In the genomic region with DNA sequence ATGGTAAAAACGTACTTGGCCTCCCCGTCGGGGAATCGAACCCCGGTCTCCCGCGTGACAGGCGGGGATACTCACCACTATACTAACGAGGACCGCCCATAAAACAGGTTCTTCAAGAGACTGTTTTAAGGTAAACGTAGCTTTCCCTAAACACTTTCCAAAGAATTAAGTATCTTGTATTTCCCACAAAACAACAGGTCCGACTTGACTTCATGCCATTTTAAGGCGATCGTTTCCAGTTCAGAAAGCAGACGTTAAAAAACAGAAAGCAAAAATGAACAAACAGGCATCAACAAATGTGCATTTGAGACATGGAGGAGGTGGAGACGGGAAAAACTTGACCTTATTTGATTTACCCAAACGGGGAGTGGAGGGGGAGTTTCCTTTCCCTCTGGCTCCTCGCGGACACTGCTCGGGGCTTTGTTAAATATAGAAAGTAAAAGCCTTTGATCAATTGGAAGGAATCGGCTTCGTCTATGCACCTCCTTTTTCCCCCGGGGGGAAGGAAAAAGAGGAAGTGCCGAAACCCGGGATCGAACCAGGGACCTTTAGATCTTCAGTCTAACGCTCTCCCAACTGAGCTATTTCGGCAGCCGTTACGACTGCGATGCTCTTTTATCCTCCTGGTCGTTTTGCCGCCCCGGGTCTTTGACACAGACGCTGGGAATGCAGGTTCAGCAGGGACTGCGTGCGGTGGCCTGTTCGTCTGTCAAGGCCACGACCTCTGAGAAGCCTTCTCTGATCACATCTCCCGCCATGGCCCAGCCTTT, we compare ENCODE assay signal across 8 cellular contexts. TPM values are rescaled to one million over a fixed set of nuclear protein-coding genes. Genes with fewer than 3 reads are reported as not detected.
DNase-seq lines count a peak whose midpoint lies in the region; ATAC-seq, FAIRE-seq and TF ChIP-seq lines count a peak whose summit lies in the region.

No MANE protein-coding gene starts in this region.

- H3K27me3 ChIP-seq in breast epithelium = no peaks in the 10 kb centered on the region
- no peaks in the 10 kb centered on the region for H3K27me3 ChIP-seq in keratinocyte (ENCODE audit: control insufficient read depth, extremely low read depth, insufficient read depth, low read length)

- no peaks in the 10 kb centered on the region for H3K79me2 ChIP-seq in keratinocyte (ENCODE audit: control insufficient read depth, insufficient read depth, low read length)

- no peaks in the 10 kb centered on the region for H3K9me1 ChIP-seq in keratinocyte (ENCODE audit: control insufficient read depth, extremely low read depth, insufficient read depth, low read length)

- peak overlapping the region; percentile 84 for H2AFZ ChIP-seq in keratinocyte (ENCODE audit: control insufficient read depth, low read length)

- peak; percentile 77 for ATAC-seq in HG03045 (IDR thresholded peaks at IDR 0.05; ENCODE audit: unreplicated experiment)

- peak overlapping the region; percentile 63 to 71 (median 68) for H3K4me3 ChIP-seq in breast epithelium
- H3K4me3 ChIP-seq in keratinocyte (ENCODE audit: control insufficient read depth in 2 of 3, extremely low read depth in 1 of 3, insufficient read depth in 2 of 3, low read depth in 1 of 3, low read length in 3 of 3) = peak overlapping the region; percentile 43 to 87 (median 82)

- intact Hi-C loops in breast epithelium (cut with DNase I; ENCODE audit: low total_unique reads) = no loop called here

- H3K4me1 ChIP-seq in breast epithelium (no peaks in the 10 kb centered on the region), keratinocyte (ENCODE audit: control insufficient read depth, extremely low read depth, insufficient read depth, low read length) (peaks cover 27% of the 10 kb centered on the region)

- H4K20me1 ChIP-seq in keratinocyte (ENCODE audit: control insufficient read depth, extremely low read depth, insufficient read depth, low read length) = no peaks in the 10 kb centered on the region

- no peaks in the 10 kb centered on the region for H3K36me3 ChIP-seq in breast epithelium
- no peaks in the 10 kb centered on the region for H3K36me3 ChIP-seq in keratinocyte (ENCODE audit: control insufficient read depth in 2 of 2, extremely low read depth in 1 of 2, insufficient read depth in 2 of 2, low read length in 2 of 2)

- peak; percentile 24 for TF ChIP-seq POLR2A in breast epithelium (IDR thresholded peaks at IDR 0.05)

- H3K9ac ChIP-seq in keratinocyte (ENCODE audit: control insufficient read depth, extremely low read depth, insufficient read depth, low read length) = peak overlapping the region; percentile 96

- DNase-seq in GM18507 (ENCODE audit: extremely low spot score, insufficient read length, low read depth) (no peak), T-helper 1 cell (peak; percentile 70 to 90 (median 85)), breast epithelium (ENCODE audit: low spot score in 2 of 2) (peak; percentile 93 to 97), keratinocyte (ENCODE audit: low read depth, low spot score) (no peak), NCI-H2227 (lab: John Stamatoyannopoulos, UW; ENCODE audit: unreplicated experiment) (no peak), NCI-H2081 (lab: John Stamatoyannopoulos, UW) (no peak)
- DNase-seq in stimulated activated CD4-positive, alpha-beta T cell treated with anti-CD3 and anti-CD28 coated beads, Interleukin-1b, Interleukin-23, amount 100 ng/mL, for 1 hour (ENCODE audit: low read depth in 2 of 2) = peak; percentile 84 to 96

- TF ChIP-seq CTCF in breast epithelium (IDR thresholded peaks at IDR 0.05) = peak in 1 of 3 donors; percentile 4
- TF ChIP-seq CTCF in keratinocyte (optimal IDR thresholded peaks at IDR 0.05 in 1 of 3, IDR thresholded peaks at IDR 0.05 in 1 of 3, conservative IDR thresholded peaks at IDR 0.05 in 1 of 3; ENCODE audit: extremely low read depth in 1 of 3, insufficient read depth in 2 of 3, low read length in 3 of 3) = no peak

- no peaks in the 10 kb centered on the region for H3K9me3 ChIP-seq in breast epithelium
- H3K9me3 ChIP-seq in keratinocyte (ENCODE audit: control insufficient read depth, low read depth, low read length) = no peaks in the 10 kb centered on the region

- dilution Hi-C loops in keratinocyte (cut with MboI; ENCODE audit: extremely low pct_ligation_motif_present, low sequenced_read_pairs) = no loop called here

- H3K4me2 ChIP-seq in keratinocyte (ENCODE audit: control insufficient read depth, extremely low read depth, insufficient read depth, low read depth, low read length) = peak overlapping the region; percentile 98

- H3K27ac ChIP-seq in breast epithelium (peak overlapping the region; percentile 92 to 98), keratinocyte (ENCODE audit: control insufficient read depth, insufficient read depth, low read length) (peak overlapping the region; percentile 89)

- FAIRE-seq in GM18507 (lab: Jason Lieb, UNC) (peak; percentile 85), keratinocyte (lab: Jason Lieb, UNC) (peak; percentile 13)

RNA-seq across cellular contexts. Expression of gene UBC, which starts 13.1 kb away (rescaled TPM):
- total RNA-seq in breast epithelium = 1,000 to 10,000 TPM; 1,552 to 1,797 (median 1,598) TPM
- polyA plus RNA-seq in keratinocyte = 2,363 to 3,215 TPM (median 2,781 TPM) in 3 replicates
- 909 TPM for polyA plus RNA-seq in keratinocyte (2011; ENCODE audit: low read depth)
- 2,585 and 2,764 TPM in 2 replicates for polyA plus RNA-seq in keratinocyte (2011; cell fraction: cytosol; rRNA removed)
- 2,878 and 3,470 TPM in 2 replicates for polyA plus RNA-seq in keratinocyte (2011; cell fraction: nucleus; rRNA removed)
- polyA plus RNA-seq in keratinocyte (2012; ENCODE audit: low replicate concordance) = 1,598 and 2,691 TPM in 2 replicates
- polyA minus RNA-seq in keratinocyte = 1,499 to 2,738 TPM (median 1,537 TPM) in 3 replicates
- 715 TPM for polyA minus RNA-seq in keratinocyte (2011; cell fraction: cytosol; rRNA and poly(A)+ RNA removed)
- 471 and 865 TPM in 2 replicates for polyA minus RNA-seq in keratinocyte (2011; cell fraction: nucleus; rRNA and poly(A)+ RNA removed)

Comparison
In these comparisons a context has a peak if more than half of its experiments do, and no peak if none do; other contexts are left out.
1. DNase-seq: peak in T-helper 1 cell (5 of 5), breast epithelium (2 of 2) and stimulated activated CD4-positive, alpha-beta T cell treated with anti-CD3 and anti-CD28 coated beads, Interleukin-1b, Interleukin-23, amount 100 ng/mL, for 1 hour (2 of 2); none in GM18507 (single experiment), keratinocyte (single experiment), NCI-H2227 (single experiment) and NCI-H2081 (0 of 2).